ENCODE assay signal across 8 cellular contexts in the genomic region with DNA sequence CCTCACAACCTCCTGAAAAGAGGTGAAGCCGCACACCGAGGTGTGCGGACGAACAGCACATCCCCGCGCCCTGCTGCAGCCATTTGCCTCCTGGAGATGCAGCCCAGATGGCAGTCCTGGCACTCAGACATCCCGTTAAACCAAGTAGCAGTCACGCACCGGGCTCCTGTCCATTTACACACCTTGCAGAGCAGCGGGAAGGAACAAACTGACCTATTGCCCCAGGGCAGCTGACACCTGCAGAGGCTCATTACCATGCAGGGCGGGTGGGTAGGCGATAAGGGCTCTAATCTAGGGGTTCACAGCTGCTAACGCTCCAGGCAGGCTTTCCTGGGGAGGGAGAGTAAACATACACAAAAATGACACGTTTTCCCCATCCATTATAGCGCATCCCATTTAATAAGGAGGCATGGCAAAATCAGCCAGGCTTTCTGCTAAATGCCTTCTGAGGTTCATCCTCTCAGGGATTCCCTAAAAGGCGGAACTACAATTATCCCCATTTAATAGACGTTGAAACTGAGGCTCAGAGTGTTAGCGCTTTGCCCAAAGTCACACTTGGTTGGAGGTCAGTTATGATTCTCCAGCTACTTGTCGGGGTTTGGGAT. TPM values are rescaled to one million over a fixed set of nuclear protein-coding genes. Genes with fewer than 3 reads are reported as not detected.
DNase-seq lines count a peak whose midpoint lies in the region; ATAC-seq and TF ChIP-seq lines count a peak whose summit lies in the region.

No MANE protein-coding gene starts in this region.

- H3K9me3 ChIP-seq in HUES64 (ENCODE audit: insufficient read depth, low read depth, low read length) (no peaks in the 10 kb centered on the region), subcutaneous abdominal adipose tissue (ENCODE audit: control insufficient read depth in 5 of 5, low read length in 5 of 5) (no peaks in the 10 kb centered on the region)

- ATAC-seq in activated naive CD8-positive, alpha-beta T cell treated with anti-CD3 and anti-CD28 coated beads, Interleukin-2, amount 10 ng/mL, durations not matched to agents 7 days and 5 days (ENCODE audit: low read depth), result peak; percentile 5

- H3K27me3 Mint-ChIP-seq in activated naive CD8-positive, alpha-beta T cell treated with anti-CD3 and anti-CD28 coated beads, Interleukin-2, amount 10 ng/mL, durations not matched to agents 7 days and 5 days, result no peaks in the 10 kb centered on the region
- peaks cover 17 to 38% (median 18%) of the 10 kb centered on the region in 3 donors for H3K27me3 Mint-ChIP-seq in immature natural killer cell (ENCODE audit: low read depth in 3 of 3)

- H3K9me3 Mint-ChIP-seq in activated naive CD8-positive, alpha-beta T cell treated with anti-CD3 and anti-CD28 coated beads, Interleukin-2, amount 10 ng/mL, durations not matched to agents 7 days and 5 days, result no peaks in the 10 kb centered on the region
- H3K9me3 Mint-ChIP-seq in immature natural killer cell, result no peaks in the 10 kb centered on the region

- DNase-seq in BJ (ENCODE audit: low read depth) (no peak), immature natural killer cell (peak in 1 of 3 donors; percentile 46), UCSD-AML1 (lab: John Stamatoyannopoulos, UW; ENCODE audit: unreplicated experiment) (no peak), iPS-NIHi11 (ENCODE audit: low spot score) (no peak), glomerular visceral epithelial cell (ENCODE audit: extremely low spot score) (no peak)
- DNase-seq in activated naive CD8-positive, alpha-beta T cell treated with anti-CD3 and anti-CD28 coated beads, Interleukin-2, amount 10 ng/mL, durations not matched to agents 7 days and 5 days, result no peak

- peak overlapping the region; percentile 91 for H3K27ac Mint-ChIP-seq in activated naive CD8-positive, alpha-beta T cell treated with anti-CD3 and anti-CD28 coated beads, Interleukin-2, amount 10 ng/mL, durations not matched to agents 7 days and 5 days
- H3K27ac Mint-ChIP-seq in immature natural killer cell, result peak overlapping the region; percentile 96 to 99 (median 98)

- H3K4me3 ChIP-seq in BJ (ENCODE audit: low read depth, low read length), result peak overlapping the region; percentile 74
- H3K4me3 ChIP-seq in HUES64 (ENCODE audit: low read length), result peak overlapping the region; percentile 51
- H3K4me3 ChIP-seq in subcutaneous abdominal adipose tissue (ENCODE audit: low read depth in 1 of 5, low read length in 5 of 5), result peak overlapping the region; percentile 50 to 97 (median 72)

- H3K9ac ChIP-seq in HUES64 (ENCODE audit: low read depth, low read length), result no peak overlapping the region
- peak overlapping the region; percentile 59 to 88 (median 74) for H3K9ac ChIP-seq in subcutaneous abdominal adipose tissue (ENCODE audit: low read length in 5 of 5)

- H3K36me3 ChIP-seq in BJ (ENCODE audit: control insufficient read depth, insufficient read depth, low read length), result peaks cover 14% of the 10 kb centered on the region
- H3K36me3 ChIP-seq in HUES64 (ENCODE audit: insufficient read depth, low read length), result no peaks in the 10 kb centered on the region
- H3K36me3 ChIP-seq in subcutaneous abdominal adipose tissue (ENCODE audit: control insufficient read depth in 5 of 5, insufficient read depth in 5 of 5, low read length in 5 of 5), result peaks cover 0 to 20% (median 10%) of the 10 kb centered on the region in 5 donors

- H3K36me3 Mint-ChIP-seq in activated naive CD8-positive, alpha-beta T cell treated with anti-CD3 and anti-CD28 coated beads, Interleukin-2, amount 10 ng/mL, durations not matched to agents 7 days and 5 days, result peaks cover 9% of the 10 kb centered on the region
- no peaks in the 10 kb centered on the region for H3K36me3 Mint-ChIP-seq in immature natural killer cell

- H3K4me3 Mint-ChIP-seq in activated naive CD8-positive, alpha-beta T cell treated with anti-CD3 and anti-CD28 coated beads, Interleukin-2, amount 10 ng/mL, durations not matched to agents 7 days and 5 days, result peak overlapping the region; percentile 92
- H3K4me3 Mint-ChIP-seq in immature natural killer cell, result peak overlapping the region; percentile 90 to 97 (median 96)

- no peaks in the 10 kb centered on the region for H3K27me3 ChIP-seq in BJ (ENCODE audit: control insufficient read depth, insufficient read depth, low read length)
- peaks cover 49% of the 10 kb centered on the region for H3K27me3 ChIP-seq in HUES64 (ENCODE audit: insufficient read depth, low read length)
- no peaks in the 10 kb centered on the region for H3K27me3 ChIP-seq in subcutaneous abdominal adipose tissue (ENCODE audit: control insufficient read depth in 5 of 5, insufficient read depth in 4 of 5, low read length in 5 of 5)

- H3K27ac ChIP-seq in HUES64 (ENCODE audit: low read depth, low read length), result no peak overlapping the region
- peak overlapping the region; percentile 84 for H3K27ac ChIP-seq in subcutaneous abdominal adipose tissue (ENCODE audit: low read depth, low read length)

- peaks cover 47% of the 10 kb centered on the region for H3K4me1 Mint-ChIP-seq in activated naive CD8-positive, alpha-beta T cell treated with anti-CD3 and anti-CD28 coated beads, Interleukin-2, amount 10 ng/mL, durations not matched to agents 7 days and 5 days
- peaks cover 69 to 77% of the 10 kb centered on the region in 2 donors for H3K4me1 Mint-ChIP-seq in immature natural killer cell

- TF ChIP-seq CTCF in BJ (IDR thresholded peaks at IDR 0.05; ENCODE audit: insufficient read depth, low read depth, low read length), result no peak

- POLR2A ChIA-PET in BJ (lab: Charles Lee), result no interaction called here
- POLR2A ChIA-PET in activated naive CD8-positive, alpha-beta T cell treated with anti-CD3 and anti-CD28 coated beads, Interleukin-2, amount 10 ng/mL, durations not matched to agents 7 days and 5 days (lab: Charles Lee), result interaction anchor here (0.7 to 4.9 kb wide), 16 partner anchors 9 to 742 kb away, joined by 3 to 107 read pairs (median 4); a partner anchor contains a TSS

- CTCF ChIA-PET in BJ (lab: Yijun Ruan, JAX), result interaction anchor here (0.8 to 3.9 kb wide), 6 partner anchors 10 to 242 kb away, joined by 3 to 25 read pairs (median 5); a partner anchor contains a TSS

- WGBS in HUES64, result 10% methylated on average over 19 of the region's 19 CpGs

- peaks cover 20% of the 10 kb centered on the region; the same call in 1 of the 2 replicates for H3K4me1 ChIP-seq in HUES64 (ENCODE audit: insufficient read depth, low read length)
- H3K4me1 ChIP-seq in subcutaneous abdominal adipose tissue (ENCODE audit: control insufficient read depth in 5 of 5, insufficient read depth in 5 of 5, low read length in 5 of 5), result peaks cover 9 to 75% (median 68%) of the 10 kb centered on the region in 5 donors

RNA-seq across cellular contexts. Expression of a gene that starts 0.8 kb away (rescaled TPM):
- polyA plus RNA-seq in BJ (2011; rRNA removed), result 17.9 and 30.9 TPM in 2 replicates
- 28.1 and 30.8 TPM in 2 replicates for polyA minus RNA-seq in BJ (2011; rRNA and poly(A)+ RNA removed)
- polyA plus RNA-seq in HUES64 (2013, experiment 1 of 2), result 2.9 TPM
- 4.2 TPM for polyA plus RNA-seq in HUES64 (2013, experiment 2 of 2)
- total RNA-seq in activated naive CD8-positive, alpha-beta T cell treated with anti-CD3 and anti-CD28 coated beads, Interleukin-2, amount 10 ng/mL, durations not matched to agents 7 days and 5 days, result 100 to 1,000 TPM; 118 to 120 TPM
- 10 to 100 TPM; 14.8 to 19.3 (median 17.7) TPM for polyA plus RNA-seq in immature natural killer cell

RNA-seq across cellular contexts. Expression of a gene that starts 2.7 kb away (rescaled TPM):
- polyA plus RNA-seq in BJ (2011; rRNA removed) (38.2 and 56.9 TPM in 2 replicates), immature natural killer cell (100 to 1,000 TPM in 2 of 3 donors, 10 to 100 TPM in 1; 98.6 to 173 (median 158) TPM)
- 23.4 and 32.3 TPM in 2 replicates for polyA minus RNA-seq in BJ (2011; rRNA and poly(A)+ RNA removed)
- polyA plus RNA-seq in HUES64 (2013, experiment 1 of 2), result 20.7 TPM
- polyA plus RNA-seq in HUES64 (2013, experiment 2 of 2), result 24.2 TPM
- 10 to 100 TPM; 40.9 to 44.1 TPM for total RNA-seq in activated naive CD8-positive, alpha-beta T cell treated with anti-CD3 and anti-CD28 coated beads, Interleukin-2, amount 10 ng/mL, durations not matched to agents 7 days and 5 days

RNA-seq across cellular contexts. Expression of a gene that starts 4.8 kb away (rescaled TPM):
- polyA plus RNA-seq in BJ (2011; rRNA removed), result 48.7 and 73.3 TPM in 2 replicates
- 7.9 and 13.5 TPM in 2 replicates for polyA minus RNA-seq in BJ (2011; rRNA and poly(A)+ RNA removed)
- polyA plus RNA-seq in HUES64 (2013, experiment 1 of 2), result 58.0 TPM
- 49.1 TPM for polyA plus RNA-seq in HUES64 (2013, experiment 2 of 2)
- total RNA-seq in activated naive CD8-positive, alpha-beta T cell treated with anti-CD3 and anti-CD28 coated beads, Interleukin-2, amount 10 ng/mL, durations not matched to agents 7 days and 5 days, result 10 to 100 TPM; 27.2 to 30.0 TPM
- 100 to 1,000 TPM in 2 of 3 donors, 10 to 100 TPM in 1; 100.0 to 138 (median 117) TPM for polyA plus RNA-seq in immature natural killer cell

RNA-seq across cellular contexts. Expression of a gene that starts 16.9 kb away (rescaled TPM):
- polyA plus RNA-seq in BJ (2011; rRNA removed) (37.9 and 77.7 TPM in 2 replicates), immature natural killer cell (10 to 100 TPM in 2 of 3 donors, 1 to 10 TPM in 1; 3.3 to 21.0 (median 14.5) TPM)
- 33.3 and 56.6 TPM in 2 replicates for polyA minus RNA-seq in BJ (2011; rRNA and poly(A)+ RNA removed)
- 5.0 TPM for polyA plus RNA-seq in HUES64 (2013, experiment 1 of 2)
- polyA plus RNA-seq in HUES64 (2013, experiment 2 of 2), result 7.1 TPM
- 100 to 1,000 TPM; 116 to 119 TPM for total RNA-seq in activated naive CD8-positive, alpha-beta T cell treated with anti-CD3 and anti-CD28 coated beads, Interleukin-2, amount 10 ng/mL, durations not matched to agents 7 days and 5 days

RNA-seq across cellular contexts. Expression of a gene that starts 20.5 kb away (rescaled TPM):
- 0.06 and 0.07 TPM in 2 replicates for polyA plus RNA-seq in BJ (2011; rRNA removed)
- not detected in 2 replicates for polyA minus RNA-seq in BJ (2011; rRNA and poly(A)+ RNA removed)
- 0.60 TPM for polyA plus RNA-seq in HUES64 (2013, experiment 1 of 2)
- polyA plus RNA-seq in HUES64 (2013, experiment 2 of 2), result 0.32 TPM
- total RNA-seq in activated naive CD8-positive, alpha-beta T cell treated with anti-CD3 and anti-CD28 coated beads, Interleukin-2, amount 10 ng/mL, durations not matched to agents 7 days and 5 days, result 1 to 10 TPM in 1 of 2 experiments, under 1 TPM in 1; 0.96 to 1.0 TPM
- not detected for polyA plus RNA-seq in immature natural killer cell
